Comparison of ENCODE assay signal across 21 cellular contexts in the genomic region with DNA sequence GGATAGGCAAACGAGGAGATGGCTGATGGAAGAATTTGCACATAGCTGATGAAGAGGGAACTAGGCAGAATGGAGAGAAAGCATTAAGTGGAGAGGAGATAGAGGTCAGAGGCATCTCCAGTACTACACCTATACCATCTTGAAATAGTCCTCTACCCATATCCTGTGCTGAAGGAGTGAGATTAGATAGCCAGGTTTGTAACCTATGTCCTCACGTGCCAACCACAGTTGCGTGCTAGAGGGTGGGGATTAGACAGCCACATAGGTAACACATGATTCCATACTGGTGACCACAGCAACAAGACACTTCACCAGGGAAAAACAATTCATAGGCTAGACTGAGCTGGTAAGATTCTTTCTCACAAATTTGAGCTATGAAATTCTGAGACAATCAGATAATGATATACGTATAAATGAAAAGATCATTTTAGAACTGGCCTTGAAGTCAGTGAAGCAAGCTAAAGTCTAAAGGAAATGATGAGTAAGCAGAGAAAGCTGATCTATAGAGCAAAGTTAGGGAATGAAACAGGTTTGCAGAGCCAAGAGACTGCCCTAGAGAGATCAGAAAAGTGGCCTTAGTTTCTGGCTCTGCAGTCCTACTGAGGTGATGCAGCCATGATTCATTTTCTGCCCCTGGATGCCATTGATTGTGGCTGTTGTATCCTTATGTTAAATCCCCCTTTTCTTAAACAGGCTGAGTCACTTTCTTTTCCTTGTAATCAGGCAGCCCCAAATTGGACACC. TPM values are rescaled to one million over a fixed set of nuclear protein-coding genes. Genes with fewer than 3 reads are reported as not detected.
DNase-seq lines count a peak whose midpoint lies in the region; ATAC-seq lines count a peak whose summit lies in the region.
"Had no signal": no experiment of that assay in that cellular context is flagged by ENCODE, and none has a peak within 500 bp of the region (broad histone marks: within the 10 kb centered on the region; RNA-seq: fewer than 3 reads in every experiment).

No MANE protein-coding gene starts in this region.

- H3K9me3 Mint-ChIP-seq in activated T-helper 17 cell treated with anti-CD3 and anti-CD28 coated beads, Interleukin-2, amount 50 U/mL, for 72 hours, result no peaks in the 10 kb centered on the region
- H3K9me3 Mint-ChIP-seq: activated CD4-positive, alpha-beta T cell treated with anti-CD3 and anti-CD28 coated beads, Interleukin-2, amount 10 ng/mL, durations not matched to agents 24 days and 14 days had no signal

- peak; percentile 18 for DNase-seq in EL
- peak; percentile 30 for DNase-seq in HS-5 (ENCODE audit: low read depth)
- DNase-seq in glomerular visceral epithelial cell (ENCODE audit: extremely low spot score), result peak; percentile 11
- no peak for DNase-seq in left cardiac atrium
- no peak for DNase-seq in NCI-H2196 (lab: John Stamatoyannopoulos, UW; ENCODE audit: unreplicated experiment)
- DNase-seq: activated CD4-positive, alpha-beta T cell treated with anti-CD3 and anti-CD28 coated beads, Interleukin-2, amount 10 ng/mL, durations not matched to agents 24 days and 14 days; activated CD8-positive, alpha-beta memory T cell treated with anti-CD3 and anti-CD28 coated beads, Interleukin-2, amount 50 U/mL, for 4 hours; activated gamma-delta T cell; AML-193; central memory CD4-positive, alpha-beta T cell; MM.1S; NCI-H1694 treated with DMSO at 0.1 percent for 48 hours; NCI-H345; RPMI8226; stimulated activated CD8-positive, alpha-beta memory T cell treated with anti-CD3 and anti-CD28 coated beads, Interleukin-4, amount 100 ng/mL, for 48 hours; testis had no signal

- ATAC-seq in activated T-helper 17 cell treated with anti-CD3 and anti-CD28 coated beads, Interleukin-2, amount 50 U/mL, for 72 hours (replicated peaks), result no peak
- ATAC-seq in left cardiac atrium, result no peak
- no peak for ATAC-seq in GM21515 (IDR thresholded peaks at IDR 0.05; ENCODE audit: unreplicated experiment)
- ATAC-seq: esophagus mucosa had no signal

- no peak overlapping the region for H3K4me3 Mint-ChIP-seq in activated T-helper 17 cell treated with anti-CD3 and anti-CD28 coated beads, Interleukin-2, amount 50 U/mL, for 72 hours
- H3K4me3 Mint-ChIP-seq: activated CD4-positive, alpha-beta T cell treated with anti-CD3 and anti-CD28 coated beads, Interleukin-2, amount 10 ng/mL, durations not matched to agents 24 days and 14 days had no signal

- peak overlapping the region; percentile 16 for H3K27ac Mint-ChIP-seq in activated T-helper 17 cell treated with anti-CD3 and anti-CD28 coated beads, Interleukin-2, amount 50 U/mL, for 72 hours
- H3K27ac Mint-ChIP-seq: activated CD4-positive, alpha-beta T cell treated with anti-CD3 and anti-CD28 coated beads, Interleukin-2, amount 10 ng/mL, durations not matched to agents 24 days and 14 days had no signal

- intact Hi-C loops in left cardiac atrium (cut with DNase I), result no loop called here

- peaks cover 9% of the 10 kb centered on the region for H3K4me1 Mint-ChIP-seq in activated T-helper 17 cell treated with anti-CD3 and anti-CD28 coated beads, Interleukin-2, amount 50 U/mL, for 72 hours

- peaks cover 65% of the 10 kb centered on the region for H3K36me3 Mint-ChIP-seq in activated T-helper 17 cell treated with anti-CD3 and anti-CD28 coated beads, Interleukin-2, amount 50 U/mL, for 72 hours (ENCODE audit: low read depth)

- H3K27me3 Mint-ChIP-seq in activated T-helper 17 cell treated with anti-CD3 and anti-CD28 coated beads, Interleukin-2, amount 50 U/mL, for 72 hours, result no peaks in the 10 kb centered on the region
- H3K27me3 Mint-ChIP-seq: activated CD4-positive, alpha-beta T cell treated with anti-CD3 and anti-CD28 coated beads, Interleukin-2, amount 10 ng/mL, durations not matched to agents 24 days and 14 days had no signal

RNA-seq across cellular contexts. Expression of a gene that starts 17.7 kb away (rescaled TPM):
- total RNA-seq in activated T-helper 17 cell treated with anti-CD3 and anti-CD28 coated beads, Interleukin-2, amount 50 U/mL, for 72 hours, result 10 to 100 TPM; 11.8 to 15.0 TPM
- total RNA-seq in left cardiac atrium, result 10 to 100 TPM; 13.0 to 13.8 TPM

RNA-seq across cellular contexts. Expression of a gene that starts 21.5 kb away (rescaled TPM):
- 1 to 10 TPM; 1.9 to 2.0 TPM for total RNA-seq in activated T-helper 17 cell treated with anti-CD3 and anti-CD28 coated beads, Interleukin-2, amount 50 U/mL, for 72 hours
- 1 to 10 TPM; 1.6 to 2.5 TPM for total RNA-seq in left cardiac atrium

RNA-seq across cellular contexts. Expression of a gene that starts 21.8 kb away (rescaled TPM):
- under 1 TPM; 0.13 TPM for total RNA-seq in activated T-helper 17 cell treated with anti-CD3 and anti-CD28 coated beads, Interleukin-2, amount 50 U/mL, for 72 hours
- under 1 TPM in 1 of 2 donors, not detected in 1; 0.12 TPM for total RNA-seq in left cardiac atrium
- total RNA-seq: esophagus mucosa, lung microvascular endothelial cell, renal cortical epithelial cell had no signal

RNA-seq across cellular contexts. Expression of a gene that starts 21.8 kb away (rescaled TPM):
- 1 to 10 TPM; 1.4 to 1.7 TPM for total RNA-seq in activated T-helper 17 cell treated with anti-CD3 and anti-CD28 coated beads, Interleukin-2, amount 50 U/mL, for 72 hours
- total RNA-seq in left cardiac atrium, result 1 to 10 TPM; 2.1 to 2.7 TPM

RNA-seq across cellular contexts. Expression of a gene that starts 26.0 kb away (rescaled TPM):
- total RNA-seq in activated T-helper 17 cell treated with anti-CD3 and anti-CD28 coated beads, Interleukin-2, amount 50 U/mL, for 72 hours, result 10 to 100 TPM; 14.5 to 14.9 TPM
- total RNA-seq in left cardiac atrium, result 1 to 10 TPM; 1.7 to 7.2 TPM
- total RNA-seq: activated CD4-positive, alpha-beta T cell treated with anti-CD3 and anti-CD28 coated beads, Interleukin-2, amount 10 ng/mL, durations not matched to agents 24 days and 14 days had no signal

Comparison
In these comparisons a context has a peak if more than half of its experiments do, and no peak if none do; other contexts are left out.
1. DNase-seq: peak in EL (single experiment), HS-5 (single experiment) and glomerular visceral epithelial cell (single experiment); none in left cardiac atrium (single experiment) and NCI-H2196 (single experiment).